Comparison of ENCODE assay signal across 14 cellular contexts in genomic region chr4:8516061-8516573, GRCh38.
"Had no signal": no experiment of that assay in that cellular context is flagged by ENCODE, and none has a peak within 500 bp of the region (broad histone marks: within the 10 kb centered on the region; RNA-seq: fewer than 3 reads in every experiment).

No MANE protein-coding gene starts in this region.

- H3K9me3 ChIP-seq: vagina had no signal

- DNase-seq: activated CD4-positive, alpha-beta memory T cell treated with anti-CD3 and anti-CD28 coated beads, Interleukin-2, amount 10 ng/mL, durations not matched to agents 7 days and 5 days; activated gamma-delta T cell treated with Interleukin-2 at 50 U/mL for 16 hours; activated naive CD8-positive, alpha-beta T cell treated with anti-CD3 and anti-CD28 coated beads, Interleukin-2, amount 10 ng/mL, durations not matched to agents 7 days and 5 days; activated T-cell treated with anti-CD3 and anti-CD28 coated beads, Interleukin-2, amount 50 U/mL, for 48 hours; anterior cingulate cortex; cerebellar nuclear complex; effector memory CD8-positive, alpha-beta T cell; hippocampal formation; left cardiac atrium; natural killer cell; T-helper 9 cell had no signal

- H3K36me3 ChIP-seq: vagina had no signal

- H3K4me3 ChIP-seq: lung, tibial nerve, vagina had no signal

- H3K27ac ChIP-seq: tibial nerve, vagina had no signal

- ATAC-seq: effector memory CD8-positive, alpha-beta T cell; natural killer cell had no signal

- H3K27me3 ChIP-seq: tibial nerve, vagina had no signal

- H3K4me1 ChIP-seq: tibial nerve, vagina had no signal
